Comparison of ENCODE assay signal across 10 cellular contexts in the genomic region with DNA sequence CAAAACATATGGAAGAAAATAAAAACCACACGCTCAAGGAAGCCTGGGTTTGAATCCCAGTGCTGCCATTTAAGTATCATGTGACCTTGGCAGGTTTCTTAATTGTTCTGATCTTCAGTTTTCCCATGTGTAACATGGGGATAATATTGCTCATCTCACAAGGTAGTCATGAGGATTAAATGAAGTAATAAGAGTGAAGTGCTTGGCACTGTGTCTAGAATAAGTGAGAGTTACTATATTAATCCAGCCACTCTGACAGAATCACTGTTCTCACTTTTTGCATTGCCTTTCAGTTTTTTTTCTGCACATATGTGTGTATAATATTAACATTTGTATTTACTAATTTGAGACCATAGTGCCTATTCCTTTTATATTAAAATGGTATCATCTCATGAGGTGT. TPM values are rescaled to one million over a fixed set of nuclear protein-coding genes. Genes with fewer than 3 reads are reported as not detected.
"Had no signal": no experiment of that assay in that cellular context is flagged by ENCODE, and none has a peak within 500 bp of the region (broad histone marks: within the 10 kb centered on the region; RNA-seq: fewer than 3 reads in every experiment).

No MANE protein-coding gene starts in this region.

- ATAC-seq: HCT116, HepG2 had no signal

- H3K9ac ChIP-seq: GM23248, KMS-11 had no signal

- DNase-seq: GM23248, GOT3, H7, Karpas-422, KBM-7 had no signal

- H3K4me2 ChIP-seq: KMS-11 had no signal

- H3K27ac Mint-ChIP-seq: IgD-negative memory B cell had no signal

- H3K4me1 ChIP-seq: HAP-1 had no signal

- H3K4me1 Mint-ChIP-seq: IgD-negative memory B cell had no signal

- H2AFZ ChIP-seq: GM23248 had no signal

- H3K4me3 Mint-ChIP-seq: IgD-negative memory B cell had no signal

- H3K27ac ChIP-seq: GM23248, KMS-11 had no signal

- H3K4me3 ChIP-seq: GM23248, HAP-1 had no signal

- H3K36me3 ChIP-seq: HAP-1 had no signal

- FAIRE-seq: HepG2 had no signal

- H3K9me3 ChIP-seq: HAP-1 had no signal

RNA-seq across cellular contexts. Expression of gene GOLGA7B, which starts 43.3 kb away (rescaled TPM):
- total RNA-seq: GM23248, H7, HepG2 had no signal
- polyA plus RNA-seq: GM23248, HepG2, IgD-negative memory B cell had no signal
